Comparison of ENCODE assay signal across 16 cellular contexts in genomic region chr12:42776396-42776795, GRCh38.
DNase-seq lines count a peak whose midpoint lies in the region; TF ChIP-seq lines count a peak whose summit lies in the region.
"Had no signal": no experiment of that assay in that cellular context is flagged by ENCODE, and none has a peak within 500 bp of the region (broad histone marks: within the 10 kb centered on the region; RNA-seq: fewer than 3 reads in every experiment).

No MANE protein-coding gene starts in this region.

- DNase-seq in G401 (ENCODE audit: low spot score), result peak; percentile 10
- peak; percentile 34 for DNase-seq in cerebellar cortex (ENCODE audit: low spot score)
- no peak for DNase-seq in nephron progenitor cell
- no peak for DNase-seq in D341Med (ENCODE audit: low spot score)
- DNase-seq in ovary, result no peak
- no peak for DNase-seq in stimulated activated naive CD4-positive, alpha-beta T cell treated with Interleukin-2 at 50 U/mL for 16 hours (lab: John Stamatoyannopoulos, UW)
- no peak for DNase-seq in activated T-cell treated with anti-CD3 and anti-CD28 coated beads, Interleukin-2, amount 50 U/mL, for 1 hour
- DNase-seq: C1 segment of cervical spinal cord; CD4-positive, alpha-beta memory T cell; COR-L47; DMS 273 treated with DMSO at 0.1 percent for 48 hours; DMS79; EL; GOT3; HFFc6 had no signal

- H3K27me3 Mint-ChIP-seq in nephron progenitor cell (ENCODE audit: low read depth, poor library complexity), result no peaks in the 10 kb centered on the region

- intact Hi-C loops in ovary (cut with DNase I), result no loop called here

- no peaks in the 10 kb centered on the region for H3K9me3 ChIP-seq in ovary

- peaks cover 5% of the 10 kb centered on the region for H3K4me1 ChIP-seq in ovary (ENCODE audit: insufficient read depth)
- H3K4me1 ChIP-seq: HAP-1 had no signal

- H3K36me3 Mint-ChIP-seq in nephron progenitor cell (ENCODE audit: low read depth), result peaks cover 5% of the 10 kb centered on the region
- H3K36me3 Mint-ChIP-seq: CD4-positive, alpha-beta memory T cell had no signal

- no peak overlapping the region for H3K4me3 Mint-ChIP-seq in nephron progenitor cell
- H3K4me3 Mint-ChIP-seq: CD4-positive, alpha-beta memory T cell; HFFc6 had no signal

- TF ChIP-seq CTCF in nephron progenitor cell (IDR thresholded peaks at IDR 0.05) (no peak), ovary (IDR thresholded peaks at IDR 0.05) (no peak)

- peak overlapping the region; percentile 80 for H3K27ac Mint-ChIP-seq in nephron progenitor cell
- H3K27ac Mint-ChIP-seq: CD4-positive, alpha-beta memory T cell; HFFc6 had no signal

- no peaks in the 10 kb centered on the region for H3K27me3 ChIP-seq in ovary

- in situ Hi-C loops in G401 (cut with HindIII; ENCODE audit: low sequenced_read_pairs), result no loop called here

- H3K9me3 Mint-ChIP-seq in nephron progenitor cell, result peaks cover 21% of the 10 kb centered on the region

- no peak overlapping the region for H3K4me3 ChIP-seq in ovary
- H3K4me3 ChIP-seq: HAP-1 had no signal

- TF ChIP-seq POLR2A in ovary (IDR thresholded peaks at IDR 0.05), result no peak

- WGBS in ovary, 3 donors, result 83 to 93% (median 86%) methylated on average over 9 of the region's 9 CpGs

- H3K4me1 Mint-ChIP-seq in nephron progenitor cell, result peaks cover 51% of the 10 kb centered on the region
- H3K4me1 Mint-ChIP-seq: CD4-positive, alpha-beta memory T cell had no signal

- TF ChIP-seq EP300 in ovary (IDR thresholded peaks at IDR 0.05), result no peak

- H3K27ac ChIP-seq in ovary, result no peak overlapping the region

- H3K36me3 ChIP-seq in ovary, result no peaks in the 10 kb centered on the region
- H3K36me3 ChIP-seq: HAP-1 had no signal

Comparison
In these comparisons a context has a peak if more than half of its experiments do, and no peak if none do; other contexts are left out.
1. DNase-seq: peak in G401 (single experiment) and cerebellar cortex (single experiment); none in nephron progenitor cell (single experiment), D341Med (single experiment), ovary (0 of 5), stimulated activated naive CD4-positive, alpha-beta T cell treated with Interleukin-2 at 50 U/mL for 16 hours (single experiment) and activated T-cell treated with anti-CD3 and anti-CD28 coated beads, Interleukin-2, amount 50 U/mL, for 1 hour (single experiment).